ENCODE assay signal across 22 cellular contexts in genomic region chr11:17682848-17683247, GRCh38. TPM values are rescaled to one million over a fixed set of nuclear protein-coding genes. Genes with fewer than 3 reads are reported as not detected.
"Had no signal": no experiment of that assay in that cellular context is flagged by ENCODE, and none has a peak within 500 bp of the region (broad histone marks: within the 10 kb centered on the region; RNA-seq: fewer than 3 reads in every experiment).

No MANE protein-coding gene starts in this region.

- H3K9me3 Mint-ChIP-seq: activated naive CD8-positive, alpha-beta T cell treated with anti-CD3 and anti-CD28 coated beads, Interleukin-2, amount 10 ng/mL, durations not matched to agents 7 days and 5 days had no signal

- H3K4me1 ChIP-seq: adrenal gland had no signal

- DNase-seq: activated CD4-positive, alpha-beta T cell treated with anti-CD3 and anti-CD28 coated beads for 4 hours; activated CD4-positive, alpha-beta T cell treated with anti-CD3 and anti-CD28 coated beads, Interleukin-2, amount 50 U/mL, for 4 hours; activated CD8-positive, alpha-beta memory T cell treated with anti-CD3 and anti-CD28 coated beads, Interleukin-2, amount 50 U/mL, for 48 hours; activated CD8-positive, alpha-beta T cell treated with anti-CD3 and anti-CD28 coated beads, Interleukin-2, amount 10 ng/mL, durations not matched to agents 7 days and 5 days; activated naive CD4-positive, alpha-beta T cell treated with anti-CD3 and anti-CD28 coated beads, Interleukin-2, amount 50 U/mL, for 16 hours; activated naive CD8-positive, alpha-beta T cell treated with anti-CD3 and anti-CD28 coated beads, Interleukin-2, amount 10 ng/mL, durations not matched to agents 7 days and 5 days; activated T-cell treated with anti-CD3 and anti-CD28 coated beads, Interleukin-2, amount 50 U/mL, for 1 hour; adrenal gland; anterior cingulate cortex; MV-4-11; NCI-H1092 treated with DMSO at 0.1 percent for 48 hours; NCI-H1417 treated with DMSO at 0.1 percent for 48 hours; NCI-H1694 treated with DMSO at 0.1 percent for 48 hours; NCI-H2029 treated with DMSO at 0.1 percent for 48 hours; NCI-H345; NCI-H510A; NK-92 treated with Interleukin-12 subunit alpha and Interleukin-12 subunit beta, amount 100 ng/mL, for 24 hours; SHP77; T-helper 17 cell; T-helper 9 cell had no signal

- H3K27ac ChIP-seq: adrenal gland had no signal

- H3K4me3 ChIP-seq: adrenal gland, MG63 had no signal

- H3K4me3 Mint-ChIP-seq: activated CD8-positive, alpha-beta T cell treated with anti-CD3 and anti-CD28 coated beads, Interleukin-2, amount 10 ng/mL, durations not matched to agents 7 days and 5 days; activated naive CD8-positive, alpha-beta T cell treated with anti-CD3 and anti-CD28 coated beads, Interleukin-2, amount 10 ng/mL, durations not matched to agents 7 days and 5 days; T-helper 17 cell had no signal

- H3K9me3 ChIP-seq: adrenal gland, MG63 had no signal

- H3K36me3 ChIP-seq: adrenal gland, MG63 had no signal

- H3K27ac Mint-ChIP-seq: activated CD8-positive, alpha-beta T cell treated with anti-CD3 and anti-CD28 coated beads, Interleukin-2, amount 10 ng/mL, durations not matched to agents 7 days and 5 days; activated naive CD8-positive, alpha-beta T cell treated with anti-CD3 and anti-CD28 coated beads, Interleukin-2, amount 10 ng/mL, durations not matched to agents 7 days and 5 days; T-helper 17 cell had no signal

- H3K27me3 ChIP-seq: adrenal gland, MG63 had no signal

- ATAC-seq: activated CD8-positive, alpha-beta T cell treated with anti-CD3 and anti-CD28 coated beads, Interleukin-2, amount 10 ng/mL, durations not matched to agents 7 days and 5 days; T-helper 17 cell had no signal

- H3K4me1 Mint-ChIP-seq: activated naive CD8-positive, alpha-beta T cell treated with anti-CD3 and anti-CD28 coated beads, Interleukin-2, amount 10 ng/mL, durations not matched to agents 7 days and 5 days; T-helper 17 cell had no signal

- H3K36me3 Mint-ChIP-seq: activated naive CD8-positive, alpha-beta T cell treated with anti-CD3 and anti-CD28 coated beads, Interleukin-2, amount 10 ng/mL, durations not matched to agents 7 days and 5 days had no signal

RNA-seq across cellular contexts. Expression of gene MYOD1, which starts 36.5 kb away (rescaled TPM):
- total RNA-seq: activated CD8-positive, alpha-beta T cell treated with anti-CD3 and anti-CD28 coated beads, Interleukin-2, amount 10 ng/mL, durations not matched to agents 7 days and 5 days; activated naive CD8-positive, alpha-beta T cell treated with anti-CD3 and anti-CD28 coated beads, Interleukin-2, amount 10 ng/mL, durations not matched to agents 7 days and 5 days; adrenal gland; cardiac septum; T-helper 17 cell had no signal
- polyA plus RNA-seq: adrenal gland had no signal

RNA-seq across cellular contexts. Expression of gene KCNC1, which starts 51.7 kb away (rescaled TPM):
- total RNA-seq: activated CD8-positive, alpha-beta T cell treated with anti-CD3 and anti-CD28 coated beads, Interleukin-2, amount 10 ng/mL, durations not matched to agents 7 days and 5 days; activated naive CD8-positive, alpha-beta T cell treated with anti-CD3 and anti-CD28 coated beads, Interleukin-2, amount 10 ng/mL, durations not matched to agents 7 days and 5 days; T-helper 17 cell had no signal
